Comparison of ENCODE assay signal across 15 cellular contexts in genomic region chrX:55758033-55758432, GRCh38.
"Had no signal": no experiment of that assay in that cellular context is flagged by ENCODE, and none has a peak within 500 bp of the region (broad histone marks: within the 10 kb centered on the region; RNA-seq: fewer than 3 reads in every experiment).

No MANE protein-coding gene starts in this region.

- H3K27me3 ChIP-seq: colonic mucosa, ovary, thyroid gland, uterus had no signal

- H3K27ac Mint-ChIP-seq: activated CD4-positive, alpha-beta memory T cell treated with anti-CD3 and anti-CD28 coated beads for 36 hours; activated naive CD8-positive, alpha-beta T cell had no signal

- H3K4me3 ChIP-seq: colonic mucosa, left ventricle myocardium inferior, ovary, thyroid gland, uterus had no signal

- H3K9me3 ChIP-seq: colonic mucosa, left ventricle myocardium inferior, ovary, thyroid gland, uterus had no signal

- H3K4me3 Mint-ChIP-seq: activated CD4-positive, alpha-beta memory T cell treated with anti-CD3 and anti-CD28 coated beads for 36 hours; activated naive CD8-positive, alpha-beta T cell had no signal

- H3K27ac ChIP-seq: colonic mucosa, epithelial cell of prostate, left ventricle myocardium inferior, ovary, thyroid gland, uterus had no signal

- H3K27me3 Mint-ChIP-seq: activated CD4-positive, alpha-beta memory T cell treated with anti-CD3 and anti-CD28 coated beads for 36 hours; activated naive CD8-positive, alpha-beta T cell had no signal

- H3K4me1 ChIP-seq: colonic mucosa, left ventricle myocardium inferior, thyroid gland, uterus had no signal

- H3K36me3 ChIP-seq: colonic mucosa, ovary, thyroid gland, uterus had no signal

- DNase-seq: activated CD4-positive, alpha-beta memory T cell treated with anti-CD3 and anti-CD28 coated beads for 36 hours; activated CD4-positive, alpha-beta T cell treated with anti-CD3 and anti-CD28 coated beads for 1 hour; activated gamma-delta T cell; activated T-cell treated with anti-CD3 and anti-CD28 coated beads, Interleukin-2, amount 50 U/mL, for 48 hours; anterior cingulate cortex; colonic mucosa; effector CD8-positive, alpha-beta T cell; left ventricle myocardium inferior; ovary; thyroid gland; uterus had no signal

- H3K9me3 Mint-ChIP-seq: activated CD4-positive, alpha-beta memory T cell treated with anti-CD3 and anti-CD28 coated beads for 36 hours had no signal

- FAIRE-seq: frontal cortex, keratinocyte had no signal
